14 cellular contexts compared by ENCODE assay signal in genomic region chr12:66036317-66036716, GRCh38.
DNase-seq lines count a peak whose midpoint lies in the region; ATAC-seq and TF ChIP-seq lines count a peak whose summit lies in the region.
"Had no signal": no experiment of that assay in that cellular context is flagged by ENCODE, and none has a peak within 500 bp of the region (broad histone marks: within the 10 kb centered on the region; RNA-seq: fewer than 3 reads in every experiment).

No MANE protein-coding gene starts in this region.

- no peaks in the 10 kb centered on the region for H3K36me3 ChIP-seq in lung (ENCODE audit: control insufficient read depth in 2 of 2, insufficient read depth in 2 of 2, low read length in 2 of 2)
- no peaks in the 10 kb centered on the region for H3K36me3 ChIP-seq in effector memory CD4-positive, alpha-beta T cell (ENCODE audit: control insufficient read depth, insufficient read depth, low read length)
- H3K36me3 ChIP-seq: prostate gland had no signal

- DNase-seq in AG04450 (ENCODE audit: low read depth, low spot score) (peak; percentile 49), dedifferentiated amniotic fluid mesenchymal stem cell (ENCODE audit: extremely low spot score) (peak; percentile 94), lung (ENCODE audit: low spot score) (no peak), NCI-H2227 treated with DMSO at 0.1 percent for 48 hours (lab: John Stamatoyannopoulos, UW) (no peak), putamen (ENCODE audit: low spot score) (no peak), mesothelial cell of epicardium (ENCODE audit: low spot score in 2 of 2, unreplicated experiment in 2 of 2) (no peak)
- DNase-seq in effector memory CD4-positive, alpha-beta T cell, result no peak
- DNase-seq: activated effector memory CD4-positive, alpha-beta T cell treated with Interleukin-2 at 50 U/mL for 16 hours; CD4-positive, alpha-beta memory T cell; hippocampal formation; NCI-H1436 treated with DMSO at 0.1 percent for 48 hours; stimulated activated naive CD8-positive, alpha-beta T cell treated with anti-CD3 and anti-CD28 coated beads, Interleukin-15, amount 100 ng/mL, for 72 hours had no signal

- no peaks in the 10 kb centered on the region for H3K36me3 Mint-ChIP-seq in mesothelial cell of epicardium
- H3K36me3 Mint-ChIP-seq: CD4-positive, alpha-beta memory T cell had no signal

- WGBS in lung, 2 donors, result 30 to 64% methylated on average over 4 of the region's 4 CpGs

- peaks cover 39% of the 10 kb centered on the region for H3K4me1 Mint-ChIP-seq in mesothelial cell of epicardium
- H3K4me1 Mint-ChIP-seq: CD4-positive, alpha-beta memory T cell; stimulated activated naive CD8-positive, alpha-beta T cell treated with anti-CD3 and anti-CD28 coated beads, Interleukin-15, amount 100 ng/mL, for 72 hours had no signal

- H3K27me3 ChIP-seq in AG04450 (ENCODE audit: control insufficient read depth, insufficient read depth, low read length) (no peaks in the 10 kb centered on the region), lung (ENCODE audit: control insufficient read depth, insufficient read depth) (no peaks in the 10 kb centered on the region)
- no peaks in the 10 kb centered on the region for H3K27me3 ChIP-seq in effector memory CD4-positive, alpha-beta T cell (replicated peaks; ENCODE audit: control insufficient read depth, insufficient read depth, low read length, poor library complexity, severe bottlenecking)

- H3K27ac ChIP-seq in AG04450 (ENCODE audit: low read depth, low read length), result no peak overlapping the region
- peak overlapping the region in 1 of 2 donors; percentile 75 for H3K27ac ChIP-seq in lung (ENCODE audit: low read depth in 1 of 2, low read length in 1 of 2)
- no peak overlapping the region for H3K27ac ChIP-seq in effector memory CD4-positive, alpha-beta T cell (ENCODE audit: insufficient read depth, low read length, poor library complexity, severe bottlenecking)
- H3K27ac ChIP-seq: prostate gland had no signal

- no peaks in the 10 kb centered on the region for H3K27me3 Mint-ChIP-seq in mesothelial cell of epicardium (ENCODE audit: low read depth)

- peak; percentile 66; the same call in 1 of the 2 replicates for TF ChIP-seq EP300 in Ishikawa (IDR thresholded peaks at IDR 0.05; ENCODE audit: borderline replicate concordance)

- H3K9me3 ChIP-seq in AG04450 (ENCODE audit: control insufficient read depth, insufficient read depth, low read length) (no peaks in the 10 kb centered on the region), lung (ENCODE audit: control insufficient read depth in 2 of 2, insufficient read depth in 1 of 2, low read length in 1 of 2) (no peaks in the 10 kb centered on the region)
- no peaks in the 10 kb centered on the region for H3K9me3 ChIP-seq in effector memory CD4-positive, alpha-beta T cell (ENCODE audit: control insufficient read depth, low read length)
- H3K9me3 ChIP-seq: prostate gland had no signal

- H3K27ac Mint-ChIP-seq in mesothelial cell of epicardium, result no peak overlapping the region
- H3K27ac Mint-ChIP-seq: CD4-positive, alpha-beta memory T cell; stimulated activated naive CD8-positive, alpha-beta T cell treated with anti-CD3 and anti-CD28 coated beads, Interleukin-15, amount 100 ng/mL, for 72 hours had no signal

- ATAC-seq in lung (ENCODE audit: insufficient read depth, low FRiP score), result peak; percentile 6
- ATAC-seq: stimulated activated naive CD8-positive, alpha-beta T cell treated with anti-CD3 and anti-CD28 coated beads, Interleukin-15, amount 100 ng/mL, for 72 hours had no signal

- H3K9me3 Mint-ChIP-seq in mesothelial cell of epicardium, result no peaks in the 10 kb centered on the region
- H3K9me3 Mint-ChIP-seq: stimulated activated naive CD8-positive, alpha-beta T cell treated with anti-CD3 and anti-CD28 coated beads, Interleukin-15, amount 100 ng/mL, for 72 hours had no signal

- peaks cover 2 to 5% of the 10 kb centered on the region in 2 donors for H3K4me1 ChIP-seq in lung (ENCODE audit: control insufficient read depth in 2 of 2, insufficient read depth in 2 of 2, low read length in 2 of 2)
- no peaks in the 10 kb centered on the region for H3K4me1 ChIP-seq in effector memory CD4-positive, alpha-beta T cell (ENCODE audit: control insufficient read depth, insufficient read depth, low read length, poor library complexity, severe bottlenecking)
- H3K4me1 ChIP-seq: prostate gland had no signal

- no peak overlapping the region for H3K4me3 Mint-ChIP-seq in mesothelial cell of epicardium
- H3K4me3 Mint-ChIP-seq: CD4-positive, alpha-beta memory T cell; stimulated activated naive CD8-positive, alpha-beta T cell treated with anti-CD3 and anti-CD28 coated beads, Interleukin-15, amount 100 ng/mL, for 72 hours had no signal

- CTCF ChIA-PET in AG04450 (lab: Charles Lee), result interaction anchor here (0.7 to 2.1 kb wide), 16 partner anchors 8 to 736 kb away, joined by 3 to 10 read pairs (median 4); no protein-coding TSS in a partner anchor

- POLR2A ChIA-PET in AG04450 (lab: Yijun Ruan, JAX), result interaction anchor here (0.6 to 1.6 kb wide), 4 partner anchors 8 to 1247 kb away, joined by 3 to 6 read pairs (median 4); no protein-coding TSS in a partner anchor

- TF ChIP-seq CTCF in AG04450 (IDR thresholded peaks at IDR 0.05; ENCODE audit: low read depth, low read length) (peak; percentile 27), lung (IDR thresholded peaks at IDR 0.05; ENCODE audit: control extremely low read depth, extremely low read depth) (no peak), mesothelial cell of epicardium (IDR thresholded peaks at IDR 0.05; ENCODE audit: unreplicated experiment) (no peak)

- 0 out of 2 replicates have a peak, but pooled peaks have one; percentile 1 for TF ChIP-seq RAD21 in Ishikawa (IDR thresholded peaks at IDR 0.05; ENCODE audit: low read depth)

- H3K4me3 ChIP-seq in AG04450 (ENCODE audit: low read depth, low read length) (no peak overlapping the region), lung (no peak overlapping the region)
- H3K4me3 ChIP-seq in effector memory CD4-positive, alpha-beta T cell (ENCODE audit: insufficient read depth, low read depth, low read length, poor library complexity, severe bottlenecking), result no peak overlapping the region
- H3K4me3 ChIP-seq: prostate gland had no signal

TF ChIP-seq in Ishikawa, 13 proteins besides CTCF, POLR2A, EP300 and RAD21:
- TF ChIP-seq NFIC (IDR thresholded peaks at IDR 0.05) (peak; percentile 62), ZBTB7A (IDR thresholded peaks at IDR 0.05; ENCODE audit: low read depth) (no peak), TCF12 (IDR thresholded peaks at IDR 0.05; ENCODE audit: low read depth) (peak; percentile 80; the same call in 1 of the 2 replicates), USF1 (IDR thresholded peaks at IDR 0.05) (no peak), YY1 (IDR thresholded peaks at IDR 0.05; ENCODE audit: low read depth) (0 out of 2 replicates have a peak, but pooled peaks have one; percentile 17), MAX (IDR thresholded peaks at IDR 0.05) (peak; percentile 57; the same call in 1 of the 2 replicates), FOXM1 (IDR thresholded peaks at IDR 0.05; ENCODE audit: borderline replicate concordance, low read depth) (0 out of 2 replicates have a peak, but pooled peaks have one; percentile 30), CEBPB (IDR thresholded peaks at IDR 0.05) (no peak), TEAD4 (IDR thresholded peaks at IDR 0.05) (peak; percentile 92), TAF1 (IDR thresholded peaks at IDR 0.05; ENCODE audit: low read depth) (no peak), REST (IDR thresholded peaks at IDR 0.05; ENCODE audit: low read depth) (no peak), CREB1 (IDR thresholded peaks at IDR 0.05; ENCODE audit: low read depth) (no peak), EGR1 (IDR thresholded peaks at IDR 0.05) (no peak)

Comparison
In these comparisons a context has a peak if more than half of its experiments do, and no peak if none do; other contexts are left out.
1. DNase-seq: peak in AG04450 (single experiment) and dedifferentiated amniotic fluid mesenchymal stem cell (single experiment); none in lung (single experiment), NCI-H2227 treated with DMSO at 0.1 percent for 48 hours (single experiment), putamen (single experiment), effector memory CD4-positive, alpha-beta T cell (0 of 3) and mesothelial cell of epicardium (0 of 2).